12 cellular contexts compared by ENCODE assay signal in genomic region chr1:151475175-151475574, GRCh38. TPM values are rescaled to one million over a fixed set of nuclear protein-coding genes. Genes with fewer than 3 reads are reported as not detected.
A peak's percentile ranks its signal among the peaks of the same experiment; 100 is the strongest.
DNase-seq lines count a peak whose midpoint lies in the region; ATAC-seq and TF ChIP-seq lines count a peak whose summit lies in the region.
"Had no signal": no experiment of that assay in that cellular context is flagged by ENCODE, and none has a peak within 500 bp of the region (broad histone marks: within the 10 kb centered on the region; RNA-seq: fewer than 3 reads in every experiment).

No MANE protein-coding gene starts in this region.

- H4K20me1 ChIP-seq in GM23338 (replicated peaks; ENCODE audit: insufficient read depth), result no peaks in the 10 kb centered on the region

- no peaks in the 10 kb centered on the region for H3K36me3 Mint-ChIP-seq in activated CD8-positive, alpha-beta memory T cell treated with anti-CD3 and anti-CD28 coated beads, Interleukin-2, amount 10 ng/mL, durations not matched to agents 7 days and 5 days
- H3K36me3 Mint-ChIP-seq in GM23338 (ENCODE audit: low read depth), result no peaks in the 10 kb centered on the region
- H3K36me3 Mint-ChIP-seq: memory B cell had no signal

- DNase-seq in activated CD8-positive, alpha-beta memory T cell treated with anti-CD3 and anti-CD28 coated beads, Interleukin-2, amount 10 ng/mL, durations not matched to agents 7 days and 5 days, result peak; percentile 46
- DNase-seq in activated CD8-positive, alpha-beta memory T cell treated with anti-CD3 and anti-CD28 coated beads, Interleukin-2, amount 50 U/mL, for 48 hours, result no peak
- DNase-seq in GM23338 (ENCODE audit: low spot score), result no peak
- no peak for DNase-seq in AML-193 (lab: John Stamatoyannopoulos, UW)
- no peak for DNase-seq in NCI-H226
- no peak for DNase-seq in cerebellar cortex (ENCODE audit: low spot score)

- no peak overlapping the region for H3K4me2 ChIP-seq in GM23338
- H3K4me2 ChIP-seq in parathyroid adenoma (ENCODE audit: low read length), result no peak overlapping the region

- H3K27ac Mint-ChIP-seq in activated CD8-positive, alpha-beta memory T cell treated with anti-CD3 and anti-CD28 coated beads, Interleukin-2, amount 10 ng/mL, durations not matched to agents 7 days and 5 days, result no peak overlapping the region
- no peak overlapping the region for H3K27ac Mint-ChIP-seq in GM23338
- H3K27ac Mint-ChIP-seq: memory B cell had no signal

- no peak for TF ChIP-seq CTCF in GM23338 (conservative IDR thresholded peaks at IDR 0.05; ENCODE audit: low read depth in 2 of 2)
- TF ChIP-seq CTCF in parathyroid adenoma (IDR thresholded peaks at IDR 0.05), result no peak

- H3K27me3 ChIP-seq in GM23338 (ENCODE audit: insufficient read depth), result no peaks in the 10 kb centered on the region
- H3K27me3 ChIP-seq in parathyroid adenoma (ENCODE audit: control insufficient read depth, insufficient read depth, low read length), result no peaks in the 10 kb centered on the region
- H3K27me3 ChIP-seq: adrenal gland, tibial nerve had no signal

- H3K4me1 Mint-ChIP-seq in activated CD8-positive, alpha-beta memory T cell treated with anti-CD3 and anti-CD28 coated beads, Interleukin-2, amount 10 ng/mL, durations not matched to agents 7 days and 5 days, result peaks cover 14% of the 10 kb centered on the region
- H3K4me1 Mint-ChIP-seq in GM23338, result peaks cover 13% of the 10 kb centered on the region; the same call in 2 of the 3 replicates

- H3K79me2 ChIP-seq in GM23338 (replicated peaks; ENCODE audit: insufficient read depth) (no peaks in the 10 kb centered on the region), parathyroid adenoma (no peaks in the 10 kb centered on the region)

- CTCF ChIA-PET in activated CD8-positive, alpha-beta memory T cell treated with anti-CD3 and anti-CD28 coated beads, Interleukin-2, amount 10 ng/mL, durations not matched to agents 7 days and 5 days (lab: Charles Lee), result interaction anchor here (0.7 to 1.4 kb wide), 9 partner anchors 12 to 260 kb away, joined by 3 to 5 read pairs (median 3); partner anchors contain the start of gene POGZ

- H3K4me1 ChIP-seq in GM23338 (ENCODE audit: insufficient read depth), result no peaks in the 10 kb centered on the region
- no peaks in the 10 kb centered on the region for H3K4me1 ChIP-seq in parathyroid adenoma
- H3K4me1 ChIP-seq: adrenal gland had no signal

- no peak overlapping the region for H3K4me3 Mint-ChIP-seq in activated CD8-positive, alpha-beta memory T cell treated with anti-CD3 and anti-CD28 coated beads, Interleukin-2, amount 10 ng/mL, durations not matched to agents 7 days and 5 days
- H3K4me3 Mint-ChIP-seq in GM23338, result no peak overlapping the region
- H3K4me3 Mint-ChIP-seq: memory B cell had no signal

- no peaks in the 10 kb centered on the region for H3K9me3 Mint-ChIP-seq in activated CD8-positive, alpha-beta memory T cell treated with anti-CD3 and anti-CD28 coated beads, Interleukin-2, amount 10 ng/mL, durations not matched to agents 7 days and 5 days (ENCODE audit: low read depth)
- no peaks in the 10 kb centered on the region for H3K9me3 Mint-ChIP-seq in GM23338
- H3K9me3 Mint-ChIP-seq: memory B cell had no signal

- H2AFZ ChIP-seq in GM23338 (peak overlapping the region; percentile 83), parathyroid adenoma (peak overlapping the region; percentile 20)

- H3K9ac ChIP-seq in parathyroid adenoma, result no peak overlapping the region

- H3K27ac ChIP-seq in GM23338 (ENCODE audit: low read depth), result no peak overlapping the region
- H3K27ac ChIP-seq in parathyroid adenoma, result no peak overlapping the region
- H3K27ac ChIP-seq: HL-60, tibial nerve had no signal

- no peaks in the 10 kb centered on the region for H3K36me3 ChIP-seq in GM23338 (ENCODE audit: insufficient read depth)
- no peaks in the 10 kb centered on the region for H3K36me3 ChIP-seq in parathyroid adenoma (ENCODE audit: control insufficient read depth, insufficient read depth, low read length)
- H3K36me3 ChIP-seq: adrenal gland, tibial nerve had no signal

- no peaks in the 10 kb centered on the region for H3K9me3 ChIP-seq in parathyroid adenoma (ENCODE audit: control insufficient read depth, low read length)
- H3K9me3 ChIP-seq: adrenal gland, tibial nerve had no signal

- H3K4me3 ChIP-seq in GM23338 (no peak overlapping the region), parathyroid adenoma (ENCODE audit: low read depth, low read length) (no peak overlapping the region)
- H3K4me3 ChIP-seq: adrenal gland, tibial nerve had no signal

- H3F3A ChIP-seq in GM23338 (replicated peaks; ENCODE audit: low read depth), result no peaks in the 10 kb centered on the region

- peak; percentile 69 for ATAC-seq in activated CD8-positive, alpha-beta memory T cell treated with anti-CD3 and anti-CD28 coated beads, Interleukin-2, amount 10 ng/mL, durations not matched to agents 7 days and 5 days
- ATAC-seq in GM23338 (no peak), HG03575 (IDR thresholded peaks at IDR 0.05; ENCODE audit: extremely low read depth, insufficient number of reproducible peaks, low FRiP score, unreplicated experiment) (peak; percentile 61)

- H3K27me3 Mint-ChIP-seq in activated CD8-positive, alpha-beta memory T cell treated with anti-CD3 and anti-CD28 coated beads, Interleukin-2, amount 10 ng/mL, durations not matched to agents 7 days and 5 days, result no peaks in the 10 kb centered on the region
- H3K27me3 Mint-ChIP-seq in GM23338 (ENCODE audit: insufficient read depth, low read depth, poor library complexity), result peaks cover 2% of the 10 kb centered on the region

- no peaks in the 10 kb centered on the region for H3K9me2 ChIP-seq in GM23338 (ENCODE audit: insufficient read depth)

TF ChIP-seq in GM23338, 12 proteins besides CTCF, POLR2A, EP300 and RAD21 (continues in another document):
- TF ChIP-seq EZH2phosphoT487 (IDR thresholded peaks at IDR 0.05; ENCODE audit: unreplicated experiment) (no peak), POLR2AphosphoS5 (IDR thresholded peaks at IDR 0.05; ENCODE audit: low read depth) (no peak), STAT1 (IDR thresholded peaks at IDR 0.05; ENCODE audit: unreplicated experiment) (no peak)

RNA-seq across cellular contexts. Expression of gene POGZ, which starts 15.9 kb away (rescaled TPM):
- 10 to 100 TPM; 79.6 to 83.5 TPM for total RNA-seq in activated CD8-positive, alpha-beta memory T cell treated with anti-CD3 and anti-CD28 coated beads, Interleukin-2, amount 10 ng/mL, durations not matched to agents 7 days and 5 days
- 65.1 and 72.5 TPM in 2 replicates for total RNA-seq in GM23338 (2014; rRNA removed; shearing (Covaris generic))
- 34.7 and 47.0 TPM in 2 replicates for polyA plus RNA-seq in GM23338 (2016; fragmentation: Nextera tagmentation; extraction: Ambion mirVana)

RNA-seq across cellular contexts. Expression of gene CGN, which starts 36.0 kb away (rescaled TPM):
- total RNA-seq in activated CD8-positive, alpha-beta memory T cell treated with anti-CD3 and anti-CD28 coated beads, Interleukin-2, amount 10 ng/mL, durations not matched to agents 7 days and 5 days, result under 1 TPM; 0.37 to 0.70 TPM
- 37.0 and 46.1 TPM in 2 replicates for total RNA-seq in GM23338 (2014; rRNA removed; shearing (Covaris generic))
- 11.8 and 13.9 TPM in 2 replicates for polyA plus RNA-seq in GM23338 (2016; fragmentation: Nextera tagmentation; extraction: Ambion mirVana)

Comparison
In these comparisons a context has a peak if more than half of its experiments do, and no peak if none do; other contexts are left out.
1. RNA of gene CGN, which starts 36.0 kb away (total RNA-seq): 37.0 to 46.1 TPM in GM23338; 0.37 to 0.70 TPM in activated CD8-positive, alpha-beta memory T cell treated with anti-CD3 and anti-CD28 coated beads, Interleukin-2, amount 10 ng/mL, durations not matched to agents 7 days and 5 days; every median in the first group is over 10 times any median in the second.